ENCODE assay signal across 1 cellular context in genomic region chr14:99093532-99094517, GRCh38.
TF ChIP-seq lines count a peak whose summit lies in the region.

No MANE protein-coding gene starts in this region.

TF ChIP-seq in GM23338, 12 proteins besides CTCF, POLR2A, EP300 and RAD21 (continued from another document):
- TF ChIP-seq ZNF462 (CRISPR knock-in tag; IDR thresholded peaks at IDR 0.05) (no peak), POLR2AphosphoS5 (IDR thresholded peaks at IDR 0.05; ENCODE audit: low read depth) (no peak), CREB1 (CRISPR knock-in tag; IDR thresholded peaks at IDR 0.05; ENCODE audit: low read depth) (no peak), REST (IDR thresholded peaks at IDR 0.05; ENCODE audit: unreplicated experiment) (no peak), EZH2 (IDR thresholded peaks at IDR 0.05; ENCODE audit: low read depth, unreplicated experiment) (no peak), NANOG (IDR thresholded peaks at IDR 0.05; ENCODE audit: borderline replicate concordance) (no peak), STAT1 (IDR thresholded peaks at IDR 0.05; ENCODE audit: unreplicated experiment) (no peak), EZH2phosphoT487 (IDR thresholded peaks at IDR 0.05; ENCODE audit: unreplicated experiment) (no peak)
- TF ChIP-seq, protein P1, sequence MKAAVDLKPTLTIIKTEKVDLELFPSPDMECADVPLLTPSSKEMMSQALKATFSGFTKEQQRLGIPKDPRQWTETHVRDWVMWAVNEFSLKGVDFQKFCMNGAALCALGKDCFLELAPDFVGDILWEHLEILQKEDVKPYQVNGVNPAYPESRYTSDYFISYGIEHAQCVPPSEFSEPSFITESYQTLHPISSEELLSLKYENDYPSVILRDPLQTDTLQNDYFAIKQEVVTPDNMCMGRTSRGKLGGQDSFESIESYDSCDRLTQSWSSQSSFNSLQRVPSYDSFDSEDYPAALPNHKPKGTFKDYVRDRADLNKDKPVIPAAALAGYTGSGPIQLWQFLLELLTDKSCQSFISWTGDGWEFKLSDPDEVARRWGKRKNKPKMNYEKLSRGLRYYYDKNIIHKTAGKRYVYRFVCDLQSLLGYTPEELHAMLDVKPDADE (IDR thresholded peaks at IDR 0.05) = no peak
TF ChIP-seq in GM23338: peak in this region for 0.
